In the genomic region with DNA sequence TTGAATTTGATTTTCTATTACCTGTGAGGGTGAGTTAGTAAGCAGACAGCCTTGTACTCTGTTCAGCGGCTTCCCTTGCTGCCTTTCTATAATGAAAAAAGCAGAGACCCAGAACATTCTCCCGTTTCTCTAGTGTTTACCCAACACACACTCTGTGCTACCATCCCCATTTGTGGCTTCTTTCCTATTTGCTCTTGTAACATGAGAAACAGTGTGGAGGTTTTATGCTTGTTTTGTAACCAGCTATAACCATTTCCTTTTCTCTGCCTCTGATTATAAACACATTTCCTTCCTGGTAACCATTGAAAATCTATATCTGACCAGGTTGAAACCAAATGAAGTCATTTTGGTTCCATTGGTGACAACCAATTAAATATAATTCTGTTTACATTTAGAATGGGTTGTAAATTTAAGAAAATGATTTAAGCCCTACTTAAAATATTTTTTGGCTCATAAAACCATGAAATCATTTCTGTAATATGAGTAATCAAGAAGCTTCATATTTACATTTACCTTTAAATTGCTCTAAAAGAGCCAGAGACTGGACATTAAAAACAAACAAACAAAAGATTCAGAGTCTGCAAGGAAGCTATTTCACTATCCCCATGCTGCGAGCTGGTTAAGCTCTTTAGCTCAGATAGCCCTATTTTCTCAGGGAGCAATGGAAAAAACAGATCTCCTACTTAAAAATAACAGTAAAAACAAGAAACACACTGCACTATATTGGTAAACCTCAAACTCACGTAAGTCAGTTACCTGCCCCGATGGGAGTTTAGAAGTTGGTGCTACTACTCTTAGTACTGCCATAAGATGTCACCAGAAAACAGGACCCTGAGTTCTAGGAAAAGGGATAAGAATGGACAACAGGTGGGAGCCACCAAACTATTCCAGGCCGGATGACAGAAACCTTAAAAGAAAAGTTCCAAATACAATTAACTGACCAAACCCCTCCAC, we compare ENCODE assay signal across 1 cellular context.
TF ChIP-seq lines count a peak whose summit lies in the region.

No MANE protein-coding gene starts in this region.

TF ChIP-seq in H1, 55 proteins besides CTCF, POLR2A, EP300 and RAD21:
- TF ChIP-seq TCF12 (IDR thresholded peaks at IDR 0.05; ENCODE audit: low read depth, low read length) (no peak), SIN3A (conservative IDR thresholded peaks at IDR 0.05 in 1 of 2, IDR thresholded peaks at IDR 0.05 in 1 of 2; ENCODE audit: low read depth in 1 of 2, low read length in 2 of 2) (no peak), USF2 (IDR thresholded peaks at IDR 0.05; ENCODE audit: low read length) (no peak), BCL11A (IDR thresholded peaks at IDR 0.05; ENCODE audit: low read depth in 2 of 2, low read length in 2 of 2) (no peak), MAFK (IDR thresholded peaks at IDR 0.05; ENCODE audit: low read depth, low read length) (no peak), TEAD4 (IDR thresholded peaks at IDR 0.05; ENCODE audit: low read depth, low read length) (no peak), SP2 (IDR thresholded peaks at IDR 0.05; ENCODE audit: low read length) (no peak), CEBPB (IDR thresholded peaks at IDR 0.05; ENCODE audit: low read depth, low read length) (no peak), BACH1 (IDR thresholded peaks at IDR 0.05; ENCODE audit: low read length) (no peak), SRF (IDR thresholded peaks at IDR 0.05; ENCODE audit: low read depth, low read length) (no peak), RNF2 (IDR thresholded peaks at IDR 0.05; ENCODE audit: borderline replicate concordance, low read depth, low read length, missing control alignments, poor library complexity, severe bottlenecking) (no peak), E2F6 (IDR thresholded peaks at IDR 0.05) (no peak)
TF ChIP-seq in H1: peak in this region for 0.
